Comparison of ENCODE assay signal across 17 cellular contexts in the genomic region with DNA sequence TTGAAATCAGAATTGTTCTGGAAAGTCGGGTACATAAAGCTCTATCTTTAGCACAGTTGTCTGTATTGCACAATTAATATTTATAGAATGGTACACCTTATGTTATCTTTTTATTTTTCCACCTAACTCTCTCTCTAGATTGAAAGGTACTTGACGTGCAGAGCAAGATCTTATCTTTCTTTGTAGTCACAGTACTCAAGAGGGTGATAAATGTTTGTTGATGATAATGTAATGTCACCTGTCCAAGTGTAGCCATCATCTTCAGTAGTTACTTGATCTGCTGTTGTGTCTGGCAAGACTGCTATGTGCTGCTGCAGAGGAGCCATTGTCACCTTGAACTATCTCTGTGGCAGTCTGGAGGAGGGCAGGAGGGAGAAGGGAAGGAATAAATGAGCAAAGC. TPM values are rescaled to one million over a fixed set of nuclear protein-coding genes. Genes with fewer than 3 reads are reported as not detected.
A peak's percentile ranks its signal among the peaks of the same experiment; 100 is the strongest.
DNase-seq lines count a peak whose midpoint lies in the region; ATAC-seq and TF ChIP-seq lines count a peak whose summit lies in the region.
"Had no signal": no experiment of that assay in that cellular context is flagged by ENCODE, and none has a peak within 500 bp of the region (broad histone marks: within the 10 kb centered on the region; RNA-seq: fewer than 3 reads in every experiment).

No MANE protein-coding gene starts in this region.

- peaks cover 9% of the 10 kb centered on the region; the same call in 1 of the 2 replicates for H4K20me1 ChIP-seq in IMR-90 (ENCODE audit: insufficient read depth, low read length)

- no peak for TF ChIP-seq EP300 in upper lobe of left lung (IDR thresholded peaks at IDR 0.05)

- in situ Hi-C loops in IMR-90 (cut with MboI; ENCODE audit: low sequenced_read_pairs) = no loop called here

- no peak for TF ChIP-seq CTCF in IMR-90 (conservative IDR thresholded peaks at IDR 0.05; ENCODE audit: low read depth, low read length)
- no peak for TF ChIP-seq CTCF in osteocyte (IDR thresholded peaks at IDR 0.05)
- TF ChIP-seq CTCF in upper lobe of left lung (IDR thresholded peaks at IDR 0.05) = no peak

- H3K18ac ChIP-seq in IMR-90 (ENCODE audit: low read depth, low read length) = no peak overlapping the region

- H3K27me3 ChIP-seq in IMR-90 (ENCODE audit: control insufficient read depth, insufficient read depth, low read length) (no peaks in the 10 kb centered on the region), upper lobe of left lung (no peaks in the 10 kb centered on the region)
- H3K27me3 ChIP-seq: left lung had no signal

- no peak overlapping the region for H2AK9ac ChIP-seq in IMR-90 (replicated peaks; ENCODE audit: low read depth, low read length, poor library complexity)

- H2AK5ac ChIP-seq in IMR-90 (ENCODE audit: low read depth, low read length) = no peak overlapping the region

- H3K27ac ChIP-seq in IMR-90 (ENCODE audit: insufficient read depth, low read length) (no peak overlapping the region), upper lobe of left lung (no peak overlapping the region)
- H3K27ac ChIP-seq: left lung, psoas muscle had no signal

- H3K9me3 Mint-ChIP-seq in activated T-cell treated with anti-CD3 and anti-CD28 coated beads, Interleukin-2, amount 50 U/mL, for 72 hours = no peaks in the 10 kb centered on the region
- no peaks in the 10 kb centered on the region for H3K9me3 Mint-ChIP-seq in activated naive CD8-positive, alpha-beta T cell (ENCODE audit: low read depth)
- H3K9me3 Mint-ChIP-seq in osteocyte (ENCODE audit: unreplicated experiment) = no peaks in the 10 kb centered on the region

- POLR2A ChIA-PET in IMR-90 (lab: Charles Lee; ENCODE audit: unreplicated experiment) = no interaction called here

- no peak overlapping the region for H3K56ac ChIP-seq in IMR-90 (ENCODE audit: extremely low read depth, insufficient read depth, low read length)

- H3K4ac ChIP-seq in IMR-90 (ENCODE audit: low read depth, low read length) = no peak overlapping the region

- no peak for ATAC-seq in activated T-cell treated with anti-CD3 and anti-CD28 coated beads, Interleukin-2, amount 50 U/mL, for 72 hours (replicated peaks in 1 of 2)
- ATAC-seq in IMR-90 (ENCODE audit: low read depth) = no peak
- no peak for ATAC-seq in SK-N-SH treated with all-trans-retinoic acid at 6 μM for 48 hours
- no peak for ATAC-seq in upper lobe of left lung (ENCODE audit: low FRiP score in 2 of 2)
- no peak for ATAC-seq in HG02870 (IDR thresholded peaks at IDR 0.05; ENCODE audit: unreplicated experiment)
- ATAC-seq: left lung had no signal

- dilution Hi-C loops in IMR-90 (cut with HindIII; ENCODE audit: low sequenced_read_pairs, unreplicated experiment) = no loop called here

- peaks cover 35 to 68% of the 10 kb centered on the region in 2 experiments for H3K79me1 ChIP-seq in IMR-90 (ENCODE audit: low read depth in 1 of 2, low read length in 2 of 2)

- H3K27me3 Mint-ChIP-seq in activated T-cell treated with anti-CD3 and anti-CD28 coated beads, Interleukin-2, amount 50 U/mL, for 72 hours (ENCODE audit: low read depth) = no peaks in the 10 kb centered on the region
- no peaks in the 10 kb centered on the region for H3K27me3 Mint-ChIP-seq in activated naive CD8-positive, alpha-beta T cell
- H3K27me3 Mint-ChIP-seq in osteocyte (ENCODE audit: unreplicated experiment) = no peaks in the 10 kb centered on the region

- H2BK120ac ChIP-seq in IMR-90 (ENCODE audit: low read depth, low read length) = no peak overlapping the region

- no peak overlapping the region for H2BK5ac ChIP-seq in IMR-90 (ENCODE audit: low read depth, low read length, poor library complexity, severe bottlenecking)

- H3K9ac ChIP-seq in IMR-90 (ENCODE audit: low read depth, low read length) = no peak overlapping the region

- no peak overlapping the region for H2BK20ac ChIP-seq in IMR-90 (ENCODE audit: low read depth, low read length)

- no TSS peak for BruUV-seq in IMR-90 (replicated peaks; lab: Mats Ljungman, UMichigan)

- H3K4me2 ChIP-seq in IMR-90 (ENCODE audit: low read depth, low read length) = no peak overlapping the region

- no peak for TF ChIP-seq RAD21 in IMR-90 (IDR thresholded peaks at IDR 0.05; ENCODE audit: low read length)

- peaks cover 3% of the 10 kb centered on the region for H3K36me3 ChIP-seq in IMR-90 (ENCODE audit: control insufficient read depth, insufficient read depth, low read length)
- H3K36me3 ChIP-seq in upper lobe of left lung = peaks cover 0 to 20% (median 11%) of the 10 kb centered on the region in 4 donors

- H4K8ac ChIP-seq in IMR-90 (ENCODE audit: low read depth in 2 of 2, low read length in 2 of 2) = no peak overlapping the region

- no peak overlapping the region for H2BK15ac ChIP-seq in IMR-90 (ENCODE audit: low read depth, low read length)

- 0 out of 2 replicates have a peak, but pooled peaks cover 9% of the 10 kb centered on the region for H3K9me1 ChIP-seq in IMR-90 (ENCODE audit: insufficient read depth, low read length)

- H3K36me3 Mint-ChIP-seq in activated T-cell treated with anti-CD3 and anti-CD28 coated beads, Interleukin-2, amount 50 U/mL, for 72 hours (ENCODE audit: insufficient read depth in 2 of 2) = peaks cover 5 to 10% of the 10 kb centered on the region in 2 donors
- H3K36me3 Mint-ChIP-seq in activated naive CD8-positive, alpha-beta T cell = peaks cover 9% of the 10 kb centered on the region
- H3K36me3 Mint-ChIP-seq in osteocyte (ENCODE audit: unreplicated experiment) = peaks cover 7% of the 10 kb centered on the region

- WGBS in IMR-90 (ENCODE audit: extremely low coverage in 2 of 2, insufficient read length in 1 of 2), 2 experiments = no CpG with 5 or more reads among the region's 2 CpGs
- WGBS in upper lobe of left lung, 2 donors = 61 to 65% methylated on average over 2 of the region's 2 CpGs

- no peak overlapping the region for H2AFZ ChIP-seq in IMR-90 (replicated peaks; ENCODE audit: low read length, poor library complexity)

- no peak overlapping the region for H3K4me3 ChIP-seq in IMR-90 (ENCODE audit: insufficient read depth, low read depth, low read length)
- H3K4me3 ChIP-seq in upper lobe of left lung = no peak overlapping the region
- H3K4me3 ChIP-seq: left lung, psoas muscle had no signal

- H3K4me1 ChIP-seq in IMR-90 (ENCODE audit: control insufficient read depth, insufficient read depth, low read length) (peaks cover 5% of the 10 kb centered on the region; the same call in 1 of the 2 replicates), upper lobe of left lung (peaks cover 7 to 35% (median 17%) of the 10 kb centered on the region in 4 donors)

- no peak overlapping the region for H3K14ac ChIP-seq in IMR-90 (replicated peaks; ENCODE audit: low read depth, low read length)

- no peak overlapping the region for H4K5ac ChIP-seq in IMR-90 (ENCODE audit: low read depth, low read length)

- no peak for TF ChIP-seq POLR2A in IMR-90 (IDR thresholded peaks at IDR 0.05; ENCODE audit: low read depth, low read length)
- no peak for TF ChIP-seq POLR2A in upper lobe of left lung (IDR thresholded peaks at IDR 0.05)

- peak overlapping the region; percentile 17; the same call in 1 of the 2 replicates for H3K23ac ChIP-seq in IMR-90 (ENCODE audit: low read depth, low read length)

- peaks cover 55% of the 10 kb centered on the region for H3K4me1 Mint-ChIP-seq in activated T-cell treated with anti-CD3 and anti-CD28 coated beads, Interleukin-2, amount 50 U/mL, for 72 hours (ENCODE audit: low read depth)
- H3K4me1 Mint-ChIP-seq in activated naive CD8-positive, alpha-beta T cell (ENCODE audit: low read depth) = peaks cover 55% of the 10 kb centered on the region
- peaks cover 29% of the 10 kb centered on the region for H3K4me1 Mint-ChIP-seq in osteocyte (ENCODE audit: unreplicated experiment)

- H3K27ac Mint-ChIP-seq in activated T-cell treated with anti-CD3 and anti-CD28 coated beads, Interleukin-2, amount 50 U/mL, for 72 hours = peak overlapping the region; percentile 36
- H3K27ac Mint-ChIP-seq in activated naive CD8-positive, alpha-beta T cell = peak overlapping the region; percentile 79
- peak overlapping the region; percentile 42 for H3K27ac Mint-ChIP-seq in osteocyte (ENCODE audit: unreplicated experiment)

- H4K91ac ChIP-seq in IMR-90 (ENCODE audit: insufficient read depth, low read depth, low read length) = no peak overlapping the region

- intact Hi-C loops in IMR-90 (cut with micrococcal nuclease) = no loop called here

- H3K9me3 ChIP-seq in IMR-90 (ENCODE audit: control insufficient read depth, insufficient read depth, low read length) = no peaks in the 10 kb centered on the region
- H3K9me3 ChIP-seq in upper lobe of left lung = no peaks in the 10 kb centered on the region
- H3K9me3 ChIP-seq: left lung, psoas muscle had no signal

- DNase-seq in activated T-cell treated with anti-CD3 and anti-CD28 coated beads, Interleukin-2, amount 50 U/mL, for 72 hours = no peak
- DNase-seq in activated T-cell treated with anti-CD3 and anti-CD28 coated beads for 4 hours (no peak), IMR-90 (no peak), osteocyte (ENCODE audit: extremely low spot score, unreplicated experiment) (no peak), upper lobe of left lung (no peak)
- DNase-seq: activated naive CD4-positive, alpha-beta T cell treated with Interleukin-2 at 50 U/mL for 16 hours; DMS 273 treated with DMSO at 0.1 percent for 48 hours; effector memory CD4-positive, alpha-beta T cell; left lung; NCI-H1092; NCI-H2227 treated with DMSO at 0.1 percent for 48 hours; psoas muscle; SIG-M5; stimulated activated CD4-positive, alpha-beta T cell treated with anti-CD3 and anti-CD28 coated beads, Interleukin-12 subunit alpha, Interleukin-12 subunit beta, amount 100 ng/mL, for 4 hours had no signal

- CTCF ChIA-PET in IMR-90 (lab: Yijun Ruan, JAX) = no interaction called here

- H3K4me3 Mint-ChIP-seq in activated T-cell treated with anti-CD3 and anti-CD28 coated beads, Interleukin-2, amount 50 U/mL, for 72 hours = peak overlapping the region; percentile 16 to 19
- peak overlapping the region; percentile 48 for H3K4me3 Mint-ChIP-seq in activated naive CD8-positive, alpha-beta T cell
- no peak overlapping the region for H3K4me3 Mint-ChIP-seq in osteocyte (ENCODE audit: unreplicated experiment)

RNA-seq across cellular contexts. Expression of a gene that starts 5.3 kb away (rescaled TPM):
- total RNA-seq in activated T-cell treated with anti-CD3 and anti-CD28 coated beads, Interleukin-2, amount 50 U/mL, for 72 hours = 10 to 100 TPM; 50.3 to 50.9 TPM
- total RNA-seq in IMR-90 (2012; rRNA removed) = 91.1 and 98.8 TPM in 2 replicates
- 93.9 and 109 TPM in 2 replicates for polyA plus RNA-seq in IMR-90 (2012; rRNA removed)
- 80.5 and 83.7 TPM in 2 replicates for polyA plus RNA-seq in IMR-90 (2012; cell fraction: cytosol; rRNA removed)
- polyA plus RNA-seq in IMR-90 (2012; cell fraction: nucleus; rRNA removed; ENCODE audit: low replicate concordance) = 50.5 and 52.2 TPM in 2 replicates
- 47.2 and 47.3 TPM in 2 replicates for total RNA-seq in osteocyte
- total RNA-seq in upper lobe of left lung = 10 to 100 TPM; 22.0 to 93.9 (median 53.8) TPM

RNA-seq across cellular contexts. Expression of a gene that starts 7.1 kb away (rescaled TPM):
- 10 to 100 TPM; 32.5 to 33.0 TPM for total RNA-seq in activated T-cell treated with anti-CD3 and anti-CD28 coated beads, Interleukin-2, amount 50 U/mL, for 72 hours
- 67.6 and 73.6 TPM in 2 replicates for total RNA-seq in IMR-90 (2012; rRNA removed)
- polyA plus RNA-seq in IMR-90 (2012; rRNA removed) = 48.6 and 52.4 TPM in 2 replicates
- 62.4 and 64.5 TPM in 2 replicates for polyA plus RNA-seq in IMR-90 (2012; cell fraction: cytosol; rRNA removed)
- polyA plus RNA-seq in IMR-90 (2012; cell fraction: nucleus; rRNA removed; ENCODE audit: low replicate concordance) = 50.0 and 61.0 TPM in 2 replicates
- 55.0 and 61.4 TPM in 2 replicates for total RNA-seq in osteocyte
- 10 to 100 TPM; 34.4 to 80.7 (median 43.3) TPM for total RNA-seq in upper lobe of left lung

RNA-seq across cellular contexts. Expression of a gene that starts 55.9 kb away (rescaled TPM):
- 10 to 100 TPM; 83.6 to 98.7 TPM for total RNA-seq in activated T-cell treated with anti-CD3 and anti-CD28 coated beads, Interleukin-2, amount 50 U/mL, for 72 hours
- total RNA-seq in IMR-90 (2012; rRNA removed) (36.9 and 38.0 TPM in 2 replicates), osteocyte (31.1 and 33.7 TPM in 2 replicates), upper lobe of left lung (10 to 100 TPM; 31.2 to 61.8 (median 36.6) TPM)
- 40.2 TPM in 2 replicates for polyA plus RNA-seq in IMR-90 (2012; rRNA removed)
- 28.2 and 36.0 TPM in 2 replicates for polyA plus RNA-seq in IMR-90 (2012; cell fraction: cytosol; rRNA removed)
- 75.3 and 86.2 TPM in 2 replicates for polyA plus RNA-seq in IMR-90 (2012; cell fraction: nucleus; rRNA removed; ENCODE audit: low replicate concordance)

RNA-seq across cellular contexts. Expression of a gene that starts 57.0 kb away (rescaled TPM):
- total RNA-seq in activated T-cell treated with anti-CD3 and anti-CD28 coated beads, Interleukin-2, amount 50 U/mL, for 72 hours = 10 to 100 TPM; 45.4 to 53.1 TPM
- total RNA-seq in IMR-90 (2012; rRNA removed) = 4.2 and 4.8 TPM in 2 replicates
- 14.6 and 15.8 TPM in 2 replicates for polyA plus RNA-seq in IMR-90 (2012; rRNA removed)
- polyA plus RNA-seq in IMR-90 (2012; cell fraction: cytosol; rRNA removed) = 16.9 and 19.7 TPM in 2 replicates
- polyA plus RNA-seq in IMR-90 (2012; cell fraction: nucleus; rRNA removed; ENCODE audit: low replicate concordance) = 14.2 and 20.5 TPM in 2 replicates
- 28.5 and 28.9 TPM in 2 replicates for total RNA-seq in osteocyte
- total RNA-seq in upper lobe of left lung = 10 to 100 TPM in 5 of 6 donors, 1 to 10 TPM in 1; 7.3 to 27.0 (median 21.9) TPM
